Comparison of ENCODE assay signal across 22 cellular contexts in genomic region chr16:7378024-7378695, GRCh38. TPM values are rescaled to one million over a fixed set of nuclear protein-coding genes. Genes with fewer than 3 reads are reported as not detected.
"Had no signal": no experiment of that assay in that cellular context is flagged by ENCODE, and none has a peak within 500 bp of the region (broad histone marks: within the 10 kb centered on the region; RNA-seq: fewer than 3 reads in every experiment).

No MANE protein-coding gene starts in this region.

- ATAC-seq: left lung; stimulated activated effector memory CD8-positive, alpha-beta T cell treated with anti-CD3 and anti-CD28 coated beads, Interleukin-12 subunit alpha, Interleukin-12 subunit beta, amount 100 ng/mL, for 72 hours; stimulated activated naive CD8-positive, alpha-beta T cell treated with anti-CD3 and anti-CD28 coated beads, Interleukin-15, Interleukin-2, amounts not matched to agents 100 U/mL and 50 U/mL, for 24 hours had no signal

- H3K36me3 ChIP-seq: colonic mucosa, heart left ventricle, left lung, prostate gland, suprapubic skin, thyroid gland, uterus had no signal

- H2AFZ ChIP-seq: parathyroid adenoma had no signal

- H3K27ac ChIP-seq: colonic mucosa, left lung, parathyroid adenoma, prostate gland, suprapubic skin, thyroid gland, uterus had no signal

- H3K79me2 ChIP-seq: parathyroid adenoma had no signal

- H3K9ac ChIP-seq: parathyroid adenoma had no signal

- H3K9me3 ChIP-seq: colonic mucosa, heart left ventricle, left lung, prostate gland, suprapubic skin, thyroid gland, uterus had no signal

- H3K4me3 ChIP-seq: colonic mucosa, heart left ventricle, left lung, lung, prostate gland, suprapubic skin, thyroid gland, uterus had no signal

- H3K27me3 ChIP-seq: colonic mucosa, heart left ventricle, left lung, thyroid gland, uterus had no signal

- H3K4me1 ChIP-seq: colonic mucosa, left lung, parathyroid adenoma, prostate gland, suprapubic skin, thyroid gland, uterus had no signal

- DNase-seq: colonic mucosa; dermis blood vessel endothelial cell; foreskin melanocyte; heart left ventricle; hippocampal formation; kidney glomerular epithelial cell; left lung; mesenchymal stem cell; naive B cell; occipital lobe; retina; stimulated activated CD4-positive, alpha-beta T cell treated with anti-CD3 and anti-CD28 coated beads, Interleukin-4, amount 100 ng/mL, for 1 hour; stimulated activated CD8-positive, alpha-beta memory T cell treated with anti-CD3 and anti-CD28 coated beads, Interleukin-4, amount 100 ng/mL, for 48 hours; stimulated activated naive CD8-positive, alpha-beta T cell treated with anti-CD3 and anti-CD28 coated beads, Interleukin-15, Interleukin-2, amounts not matched to agents 100 U/mL and 50 U/mL, for 24 hours; thyroid gland; uterus had no signal

RNA-seq across cellular contexts. Expression of gene RBFOX1, which starts 45.5 kb away (rescaled TPM):
- total RNA-seq: dermis blood vessel endothelial cell, glomerular endothelial cell, left lung had no signal
- polyA plus RNA-seq: lung had no signal
